Comparison of ENCODE assay signal across 8 cellular contexts in the genomic region with DNA sequence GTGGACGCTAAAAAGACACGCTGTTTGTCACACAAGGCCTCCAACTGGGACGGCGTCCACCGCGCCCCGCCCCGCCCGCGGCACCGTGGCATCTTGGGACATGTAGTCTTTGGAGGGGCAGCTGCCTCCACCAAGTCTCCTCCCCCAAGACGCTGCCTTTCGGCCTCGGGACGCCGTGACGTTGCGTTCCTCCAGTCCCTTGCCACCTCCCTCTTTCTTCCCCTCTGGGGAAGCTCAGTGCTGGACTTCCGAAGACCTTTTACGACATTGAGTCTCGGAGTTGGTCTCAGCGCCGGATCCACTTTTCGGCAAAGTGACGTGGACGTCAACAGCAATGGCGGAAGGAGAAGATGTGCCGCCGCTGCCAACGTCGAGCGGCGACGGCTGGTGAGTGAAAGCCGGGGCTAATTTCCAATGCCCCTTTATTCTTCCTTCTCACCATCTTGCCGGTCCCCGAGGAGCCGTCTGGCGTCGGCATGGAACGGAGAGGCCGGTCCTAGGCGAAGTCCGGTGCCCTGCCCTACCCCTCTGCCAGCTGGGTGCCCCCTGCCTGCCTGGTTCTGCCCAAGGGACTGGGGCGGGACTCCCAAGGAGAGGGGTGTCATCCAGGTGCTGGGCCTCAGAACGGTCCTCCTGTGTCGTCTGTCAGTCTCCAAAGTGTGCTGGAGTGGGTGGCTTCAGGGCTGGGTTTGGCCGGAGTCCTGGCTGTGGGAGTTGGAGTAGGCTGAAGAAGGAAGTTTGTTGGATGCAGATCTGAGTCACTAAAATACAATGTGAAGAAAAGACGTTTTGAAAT. TPM values are rescaled to one million over a fixed set of nuclear protein-coding genes. Genes with fewer than 3 reads are reported as not detected.
DNase-seq lines count a peak whose midpoint lies in the region; ATAC-seq and FAIRE-seq lines count a peak whose summit lies in the region.

A gene (plus strand): TSS at position 308 of the 796 bp plus-strand sequence. CDS start 27 bp downstream, at position 335.

- H3K27me3 ChIP-seq in effector memory CD4-positive, alpha-beta T cell (replicated peaks; ENCODE audit: control insufficient read depth, insufficient read depth, low read length, poor library complexity, severe bottlenecking) = no peaks in the 10 kb centered on the region

- peak within 1 kb of the TSS; percentile 94 for H3K4me3 ChIP-seq in effector memory CD4-positive, alpha-beta T cell (ENCODE audit: insufficient read depth, low read depth, low read length, poor library complexity, severe bottlenecking)

- ATAC-seq in GM21367 (IDR thresholded peaks at IDR 0.05; ENCODE audit: unreplicated experiment) = peak; percentile 100

- FAIRE-seq in HTR-8/SVneo (lab: Jason Lieb, UNC) = peak; percentile 99

- H3K9me3 ChIP-seq in effector memory CD4-positive, alpha-beta T cell (ENCODE audit: control insufficient read depth, low read length) = no peaks in the 10 kb centered on the region

- no peaks in the 10 kb centered on the region for H3K36me3 ChIP-seq in effector memory CD4-positive, alpha-beta T cell (ENCODE audit: control insufficient read depth, insufficient read depth, low read length)

- peaks cover 7% of the 10 kb centered on the region for H3K4me1 ChIP-seq in effector memory CD4-positive, alpha-beta T cell (ENCODE audit: control insufficient read depth, insufficient read depth, low read length, poor library complexity, severe bottlenecking)

- DNase-seq in COLO829 (ENCODE audit: low spot score) = peak; percentile 100
- peak; percentile 98 for DNase-seq in HTR-8/SVneo (ENCODE audit: insufficient read length, low spot score)
- peak; percentile 100 for DNase-seq in NOMO-1 treated with DMSO at 0.1 percent for 48 hours (lab: John Stamatoyannopoulos, UW; ENCODE audit: unreplicated experiment)
- DNase-seq in activated CD8-positive, alpha-beta memory T cell treated with anti-CD3 and anti-CD28 coated beads for 4 hours (ENCODE audit: low read depth in 2 of 2) = peak; percentile 92 to 97
- DNase-seq in effector memory CD4-positive, alpha-beta T cell = peak; percentile 92 to 97 (median 96)
- DNase-seq in lung microvascular endothelial cell (ENCODE audit: low read depth in 2 of 2) = peak; percentile 94 to 100
- peak; percentile 93 to 97 (median 93) for DNase-seq in stimulated activated CD4-positive, alpha-beta T cell treated with anti-CD3 and anti-CD28 coated beads, TNF-alpha, amount 100 ng/mL, for 48 hours (ENCODE audit: low read depth in 3 of 3)

- H3K27ac ChIP-seq in effector memory CD4-positive, alpha-beta T cell (ENCODE audit: insufficient read depth, low read length, poor library complexity, severe bottlenecking) = peak within 1 kb of the TSS; percentile 91

RNA-seq across cellular contexts. Expression of the gene that starts here (rescaled TPM):
- 25.1 and 26.8 TPM in 2 replicates for total RNA-seq in lung microvascular endothelial cell

Comparison
In these comparisons a context has a peak if more than half of its experiments do, and no peak if none do; other contexts are left out.
1. Peak in every context shown above with its lines: DNase-seq, ATAC-seq, H3K4me3 ChIP-seq and H3K27ac ChIP-seq.